Comparison of ENCODE assay signal across 17 cellular contexts in the genomic region with DNA sequence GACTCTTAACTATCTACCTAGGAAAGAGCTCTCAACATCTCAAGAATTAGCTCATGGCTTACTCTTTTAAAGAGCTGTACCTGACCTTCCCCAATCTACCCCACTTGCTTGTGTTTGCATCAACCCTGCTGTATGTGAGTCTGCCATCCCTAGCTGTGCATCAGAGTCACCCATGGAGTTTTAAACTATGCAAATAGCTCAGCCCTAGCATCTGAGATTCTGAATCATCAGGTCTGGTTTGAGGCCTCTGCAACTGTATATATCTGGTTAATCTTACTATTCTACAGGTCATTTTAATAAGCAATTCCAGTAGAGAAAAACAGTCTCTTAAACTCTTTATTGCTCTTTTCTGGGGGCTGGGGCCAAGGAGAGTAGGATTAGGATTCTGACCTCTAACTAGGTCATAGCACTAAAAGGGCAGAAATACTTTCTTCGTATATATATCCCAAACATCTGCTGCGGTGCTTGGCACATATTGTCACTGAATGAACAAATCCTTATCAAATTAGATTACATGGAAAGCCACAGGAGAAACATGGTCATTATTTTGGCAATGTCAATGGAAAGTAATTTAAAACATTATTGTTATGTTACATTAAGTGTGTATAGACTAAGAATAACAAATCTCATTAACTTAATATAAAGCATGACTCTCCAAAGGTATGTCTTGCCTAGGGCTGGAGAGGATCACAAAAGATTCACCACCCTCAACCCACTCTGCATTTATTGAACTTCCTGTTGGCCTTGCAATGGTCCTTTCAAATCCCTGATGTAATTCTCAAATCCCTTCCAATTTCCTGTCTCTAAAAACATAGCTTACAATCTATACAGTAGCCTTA.
"Had no signal": no experiment of that assay in that cellular context is flagged by ENCODE, and none has a peak within 500 bp of the region (broad histone marks: within the 10 kb centered on the region; RNA-seq: fewer than 3 reads in every experiment).

No MANE protein-coding gene starts in this region.

- H3K4me3 ChIP-seq: body of pancreas, gastroesophageal sphincter, thoracic aorta, upper lobe of right lung had no signal

- H3K4me1 ChIP-seq: body of pancreas, gastroesophageal sphincter, upper lobe of right lung had no signal

- DNase-seq: activated CD4-positive, alpha-beta memory T cell treated with anti-CD3 and anti-CD28 coated beads, Interleukin-2, amount 10 ng/mL, durations not matched to agents 7 days and 5 days; activated CD4-positive, alpha-beta T cell treated with anti-CD3 and anti-CD28 coated beads for 36 hours; activated CD8-positive, alpha-beta memory T cell treated with anti-CD3 and anti-CD28 coated beads, Interleukin-2, amount 10 ng/mL, durations not matched to agents 7 days and 5 days; activated naive CD4-positive, alpha-beta T cell; activated naive CD8-positive, alpha-beta T cell treated with anti-CD3 and anti-CD28 coated beads, Interleukin-2, amount 10 ng/mL, durations not matched to agents 7 days and 5 days; body of pancreas; cortex of kidney; immature natural killer cell; left ventricle myocardium superior; naive thymus-derived CD4-positive, alpha-beta T cell; nucleus accumbens; retina; stimulated activated naive B cell treated with anti-CD40 and anti-IgM and Interleukin-4, amounts not matched to agents 10 μg/mL and 1 μg/mL and 100 μg/mL, for 72 hours; upper lobe of right lung had no signal

- H3K4me1 Mint-ChIP-seq: activated CD4-positive, alpha-beta memory T cell treated with anti-CD3 and anti-CD28 coated beads, Interleukin-2, amount 10 ng/mL, durations not matched to agents 7 days and 5 days; activated CD4-positive, alpha-beta T cell treated with anti-CD3 and anti-CD28 coated beads for 36 hours; activated CD8-positive, alpha-beta memory T cell treated with anti-CD3 and anti-CD28 coated beads, Interleukin-2, amount 10 ng/mL, durations not matched to agents 7 days and 5 days; activated naive CD8-positive, alpha-beta T cell treated with anti-CD3 and anti-CD28 coated beads, Interleukin-2, amount 10 ng/mL, durations not matched to agents 7 days and 5 days; immature natural killer cell; memory B cell; stimulated activated naive B cell treated with anti-CD40 and anti-IgM and Interleukin-4, amounts not matched to agents 10 μg/mL and 1 μg/mL and 100 μg/mL, for 72 hours had no signal

- H3K27ac Mint-ChIP-seq: activated CD4-positive, alpha-beta memory T cell treated with anti-CD3 and anti-CD28 coated beads, Interleukin-2, amount 10 ng/mL, durations not matched to agents 7 days and 5 days; activated CD4-positive, alpha-beta T cell treated with anti-CD3 and anti-CD28 coated beads for 36 hours; activated CD8-positive, alpha-beta memory T cell treated with anti-CD3 and anti-CD28 coated beads, Interleukin-2, amount 10 ng/mL, durations not matched to agents 7 days and 5 days; activated naive CD8-positive, alpha-beta T cell treated with anti-CD3 and anti-CD28 coated beads, Interleukin-2, amount 10 ng/mL, durations not matched to agents 7 days and 5 days; immature natural killer cell; memory B cell; naive thymus-derived CD4-positive, alpha-beta T cell; stimulated activated naive B cell treated with anti-CD40 and anti-IgM and Interleukin-4, amounts not matched to agents 10 μg/mL and 1 μg/mL and 100 μg/mL, for 72 hours had no signal

- H3K27ac ChIP-seq: body of pancreas, gastroesophageal sphincter, thoracic aorta, upper lobe of right lung had no signal

- H3K27me3 ChIP-seq: body of pancreas, gastroesophageal sphincter, upper lobe of right lung had no signal

- H3K4me3 Mint-ChIP-seq: activated CD4-positive, alpha-beta memory T cell treated with anti-CD3 and anti-CD28 coated beads, Interleukin-2, amount 10 ng/mL, durations not matched to agents 7 days and 5 days; activated CD4-positive, alpha-beta T cell treated with anti-CD3 and anti-CD28 coated beads for 36 hours; activated CD8-positive, alpha-beta memory T cell treated with anti-CD3 and anti-CD28 coated beads, Interleukin-2, amount 10 ng/mL, durations not matched to agents 7 days and 5 days; activated naive CD8-positive, alpha-beta T cell treated with anti-CD3 and anti-CD28 coated beads, Interleukin-2, amount 10 ng/mL, durations not matched to agents 7 days and 5 days; immature natural killer cell; memory B cell; naive thymus-derived CD4-positive, alpha-beta T cell; stimulated activated naive B cell treated with anti-CD40 and anti-IgM and Interleukin-4, amounts not matched to agents 10 μg/mL and 1 μg/mL and 100 μg/mL, for 72 hours had no signal

- H3K9me3 ChIP-seq: body of pancreas, gastroesophageal sphincter, thoracic aorta, upper lobe of right lung had no signal

- H3K27me3 Mint-ChIP-seq: activated CD4-positive, alpha-beta memory T cell treated with anti-CD3 and anti-CD28 coated beads, Interleukin-2, amount 10 ng/mL, durations not matched to agents 7 days and 5 days; activated CD4-positive, alpha-beta T cell treated with anti-CD3 and anti-CD28 coated beads for 36 hours; activated CD8-positive, alpha-beta memory T cell treated with anti-CD3 and anti-CD28 coated beads, Interleukin-2, amount 10 ng/mL, durations not matched to agents 7 days and 5 days; activated naive CD8-positive, alpha-beta T cell treated with anti-CD3 and anti-CD28 coated beads, Interleukin-2, amount 10 ng/mL, durations not matched to agents 7 days and 5 days; memory B cell; naive thymus-derived CD4-positive, alpha-beta T cell; stimulated activated naive B cell treated with anti-CD40 and anti-IgM and Interleukin-4, amounts not matched to agents 10 μg/mL and 1 μg/mL and 100 μg/mL, for 72 hours had no signal

- H3K36me3 Mint-ChIP-seq: activated CD8-positive, alpha-beta memory T cell treated with anti-CD3 and anti-CD28 coated beads, Interleukin-2, amount 10 ng/mL, durations not matched to agents 7 days and 5 days; activated naive CD8-positive, alpha-beta T cell treated with anti-CD3 and anti-CD28 coated beads, Interleukin-2, amount 10 ng/mL, durations not matched to agents 7 days and 5 days; immature natural killer cell; memory B cell; naive thymus-derived CD4-positive, alpha-beta T cell; stimulated activated naive B cell treated with anti-CD40 and anti-IgM and Interleukin-4, amounts not matched to agents 10 μg/mL and 1 μg/mL and 100 μg/mL, for 72 hours had no signal

- ATAC-seq: activated CD4-positive, alpha-beta T cell treated with anti-CD3 and anti-CD28 coated beads for 36 hours; activated CD8-positive, alpha-beta memory T cell treated with anti-CD3 and anti-CD28 coated beads, Interleukin-2, amount 10 ng/mL, durations not matched to agents 7 days and 5 days; body of pancreas; gastroesophageal sphincter; left ventricle myocardium superior; naive thymus-derived CD4-positive, alpha-beta T cell; stimulated activated naive B cell treated with anti-CD40 and anti-IgM and Interleukin-4, amounts not matched to agents 10 μg/mL and 1 μg/mL and 100 μg/mL, for 72 hours; upper lobe of right lung had no signal

- H3K9me3 Mint-ChIP-seq: activated CD4-positive, alpha-beta memory T cell treated with anti-CD3 and anti-CD28 coated beads, Interleukin-2, amount 10 ng/mL, durations not matched to agents 7 days and 5 days; activated naive CD8-positive, alpha-beta T cell treated with anti-CD3 and anti-CD28 coated beads, Interleukin-2, amount 10 ng/mL, durations not matched to agents 7 days and 5 days; memory B cell; stimulated activated naive B cell treated with anti-CD40 and anti-IgM and Interleukin-4, amounts not matched to agents 10 μg/mL and 1 μg/mL and 100 μg/mL, for 72 hours had no signal

- H3K36me3 ChIP-seq: gastroesophageal sphincter, thoracic aorta, upper lobe of right lung had no signal
